Comparison of ENCODE assay signal across 8 cellular contexts in genomic region chr14:32203928-32204357, GRCh38. TPM values are rescaled to one million over a fixed set of nuclear protein-coding genes. Genes with fewer than 3 reads are reported as not detected.
A peak's percentile ranks its signal among the peaks of the same experiment; 100 is the strongest.
DNase-seq lines count a peak whose midpoint lies in the region; ATAC-seq lines count a peak whose summit lies in the region.

No MANE protein-coding gene starts in this region.

- POLR2A ChIA-PET in activated CD4-positive, alpha-beta T cell treated with anti-CD3 and anti-CD28 coated beads for 36 hours (lab: Charles Lee), result interaction anchor here (1.0 kb wide), 1 partner anchor 128 kb away, joined by 6 read pairs; no protein-coding TSS in a partner anchor

- peak overlapping the region; percentile 90 for H3K27ac Mint-ChIP-seq in activated CD4-positive, alpha-beta T cell treated with anti-CD3 and anti-CD28 coated beads for 36 hours

- peaks cover 48% of the 10 kb centered on the region for H3K4me1 Mint-ChIP-seq in activated CD4-positive, alpha-beta T cell treated with anti-CD3 and anti-CD28 coated beads for 36 hours

- H3K27ac ChIP-seq in SJSA1 (no peak overlapping the region; the same call in 1 of the 2 replicates), duodenal mucosa (ENCODE audit: low read depth, low read length) (no peak overlapping the region), aorta (ENCODE audit: low read depth in 1 of 2, low read length in 2 of 2) (no peak overlapping the region)

- no peak for ATAC-seq in activated CD4-positive, alpha-beta T cell treated with anti-CD3 and anti-CD28 coated beads for 36 hours
- ATAC-seq in aorta (ENCODE audit: low FRiP score), result no peak
- ATAC-seq in GM21423 (IDR thresholded peaks at IDR 0.05; ENCODE audit: unreplicated experiment), result no peak
- no peak for ATAC-seq in GM21529 (IDR thresholded peaks at IDR 0.05; ENCODE audit: unreplicated experiment)

- peaks cover 16% of the 10 kb centered on the region for H3K4me1 ChIP-seq in SJSA1 (replicated peaks)
- H3K4me1 ChIP-seq in duodenal mucosa (ENCODE audit: control insufficient read depth in 1 of 2, insufficient read depth in 2 of 2, low read length in 2 of 2), result peaks cover 23 to 29% of the 10 kb centered on the region in 2 donors
- peaks cover 11% of the 10 kb centered on the region for H3K4me1 ChIP-seq in mucosa of stomach (ENCODE audit: control insufficient read depth, insufficient read depth, low read length)
- H3K4me1 ChIP-seq in aorta (ENCODE audit: control insufficient read depth in 1 of 2, insufficient read depth in 2 of 2, low read length in 2 of 2), result peaks cover 0 to 2% of the 10 kb centered on the region in 2 donors

- H3K9me3 ChIP-seq in SJSA1 (replicated peaks) (no peaks in the 10 kb centered on the region), duodenal mucosa (ENCODE audit: control insufficient read depth in 1 of 2, low read length in 2 of 2) (no peaks in the 10 kb centered on the region), mucosa of stomach (ENCODE audit: control insufficient read depth, low read length) (no peaks in the 10 kb centered on the region), aorta (ENCODE audit: control insufficient read depth, low read length) (no peaks in the 10 kb centered on the region)

- H3K9ac ChIP-seq in duodenal mucosa (ENCODE audit: low read depth in 1 of 2, low read length in 2 of 2), result peak overlapping the region; percentile 61 to 66
- peak overlapping the region; percentile 67 for H3K9ac ChIP-seq in mucosa of stomach (ENCODE audit: low read length)

- no peaks in the 10 kb centered on the region for H3K9me3 Mint-ChIP-seq in activated CD4-positive, alpha-beta T cell treated with anti-CD3 and anti-CD28 coated beads for 36 hours (ENCODE audit: low read depth)

- H3K36me3 ChIP-seq in SJSA1, result no peaks in the 10 kb centered on the region
- H3K36me3 ChIP-seq in duodenal mucosa (ENCODE audit: control insufficient read depth in 1 of 2, insufficient read depth in 2 of 2, low read length in 2 of 2), result no peaks in the 10 kb centered on the region
- no peaks in the 10 kb centered on the region for H3K36me3 ChIP-seq in mucosa of stomach (ENCODE audit: control insufficient read depth, insufficient read depth, low read length)
- no peaks in the 10 kb centered on the region for H3K36me3 ChIP-seq in aorta (ENCODE audit: control insufficient read depth in 1 of 2, insufficient read depth in 2 of 2, low read length in 1 of 2)

- H3K27me3 ChIP-seq in SJSA1 (replicated peaks), result no peaks in the 10 kb centered on the region; the same call in 1 of the 2 replicates
- H3K27me3 ChIP-seq in duodenal mucosa (ENCODE audit: control insufficient read depth in 1 of 2, insufficient read depth in 2 of 2, low read length in 2 of 2), result no peaks in the 10 kb centered on the region
- peaks cover 20% of the 10 kb centered on the region for H3K27me3 ChIP-seq in mucosa of stomach (ENCODE audit: control insufficient read depth, insufficient read depth, low read length)
- H3K27me3 ChIP-seq in aorta (ENCODE audit: control insufficient read depth in 1 of 2, insufficient read depth in 2 of 2, low read length in 1 of 2), result no peaks in the 10 kb centered on the region

- CTCF ChIA-PET in activated CD4-positive, alpha-beta T cell treated with anti-CD3 and anti-CD28 coated beads for 36 hours (lab: Charles Lee), result interaction anchor here (0.6 to 1.2 kb wide), 3 partner anchors 21 to 123 kb away, joined by 3 to 4 read pairs (median 3); no protein-coding TSS in a partner anchor

- peaks cover 4% of the 10 kb centered on the region for H3K36me3 Mint-ChIP-seq in activated CD4-positive, alpha-beta T cell treated with anti-CD3 and anti-CD28 coated beads for 36 hours (ENCODE audit: low read depth)

- H3K4me3 Mint-ChIP-seq in activated CD4-positive, alpha-beta T cell treated with anti-CD3 and anti-CD28 coated beads for 36 hours, result peak overlapping the region; percentile 87

- H3K4me3 ChIP-seq in SJSA1, result peak overlapping the region; percentile 46
- peak overlapping the region; percentile 87 to 91 for H3K4me3 ChIP-seq in duodenal mucosa (ENCODE audit: low read depth in 1 of 2, low read length in 2 of 2)
- H3K4me3 ChIP-seq in mucosa of stomach (ENCODE audit: low read length), result peak overlapping the region; percentile 44
- peak overlapping the region; percentile 43 to 62 for H3K4me3 ChIP-seq in aorta (ENCODE audit: low read length in 2 of 2)

- DNase-seq in activated CD4-positive, alpha-beta T cell treated with anti-CD3 and anti-CD28 coated beads for 36 hours, result peak; percentile 36
- DNase-seq in activated CD4-positive, alpha-beta T cell treated with anti-CD3 and anti-CD28 coated beads for 1 hour, result no peak
- DNase-seq in SJSA1 (ENCODE audit: low read depth in 1 of 2, low spot score in 2 of 2), result no peak
- no peak for DNase-seq in aorta

- intact Hi-C loops in activated CD4-positive, alpha-beta T cell treated with anti-CD3 and anti-CD28 coated beads for 36 hours (cut with DNase I, micrococcal nuclease), result loop anchor here (1.0 to 10.0 kb wide), 15 partner anchors 11 to 1581 kb away; partner anchors contain the start of genes DTD2 (in 2 of the 2), NUBPL (in 2 of the 2), AP4S1 (in 1 of the 2) and ARHGAP5 (in 1 of the 2)
- intact Hi-C loops in aorta (cut with DNase I), result loop anchor here (2.0 to 5.0 kb wide), 3 partner anchors 48 to 127 kb away; partner anchors contain the start of gene ARHGAP5 (in 2 of the 2)

- H3K27me3 Mint-ChIP-seq in activated CD4-positive, alpha-beta T cell treated with anti-CD3 and anti-CD28 coated beads for 36 hours, result peaks cover 3% of the 10 kb centered on the region

- 2 to 4% methylated on average over 14 of the region's 14 CpGs for WGBS in aorta, 2 donors

RNA-seq across cellular contexts. Expression of gene RNU6-8, which starts 0.9 kb away (rescaled TPM):
- total RNA-seq in activated CD4-positive, alpha-beta T cell treated with anti-CD3 and anti-CD28 coated beads for 36 hours, result not detected
- total RNA-seq in SJSA1 (2014; rRNA removed; shearing (Covaris generic)), result not detected in 2 replicates
- not detected for total RNA-seq in aorta
- polyA plus RNA-seq in aorta, result not detected

RNA-seq across cellular contexts. Expression of gene RNU6-7, which starts 2.1 kb away (rescaled TPM):
- not detected for total RNA-seq in activated CD4-positive, alpha-beta T cell treated with anti-CD3 and anti-CD28 coated beads for 36 hours
- total RNA-seq in SJSA1 (2014; rRNA removed; shearing (Covaris generic)), result not detected in 2 replicates
- total RNA-seq in aorta, result not detected
- not detected for polyA plus RNA-seq in aorta
